Comparison of ENCODE assay signal across 14 cellular contexts in genomic region chr4:136484996-136485395, GRCh38.
"Had no signal": no experiment of that assay in that cellular context is flagged by ENCODE, and none has a peak within 500 bp of the region (broad histone marks: within the 10 kb centered on the region; RNA-seq: fewer than 3 reads in every experiment).

No MANE protein-coding gene starts in this region.

- ATAC-seq: activated naive CD4-positive, alpha-beta T cell treated with anti-CD3 and anti-CD28 coated beads, Interleukin-2, amount 50 U/mL, for 72 hours; activated T-cell treated with anti-CD3 and anti-CD28 coated beads, Interleukin-2, amount 50 U/mL, for 4 hours; left colon; naive thymus-derived CD8-positive, alpha-beta T cell; sciatic nerve; stimulated activated naive CD8-positive, alpha-beta T cell treated with anti-CD3 and anti-CD28 coated beads, Interleukin-15, Interleukin-2, amounts not matched to agents 100 U/mL and 50 U/mL, for 24 hours had no signal

- H3K27ac ChIP-seq: prostate gland had no signal

- DNase-seq: activated CD4-positive, alpha-beta memory T cell treated with anti-CD3 and anti-CD28 coated beads for 36 hours; activated CD4-positive, alpha-beta T cell treated with anti-CD3 and anti-CD28 coated beads for 1 hour; activated effector memory CD4-positive, alpha-beta T cell treated with anti-CD3 and anti-CD28 coated beads, Interleukin-2, amount 50 U/mL, for 16 hours; activated T-cell treated with anti-CD3 and anti-CD28 coated beads, Interleukin-2, amount 50 U/mL, for 4 hours; hippocampal formation; left colon; naive thymus-derived CD8-positive, alpha-beta T cell; occipital lobe; stimulated activated CD8-positive, alpha-beta memory T cell treated with anti-CD3 and anti-CD28 coated beads, Interleukin-4, amount 100 ng/mL, for 48 hours; stimulated activated naive CD8-positive, alpha-beta T cell treated with anti-CD3 and anti-CD28 coated beads, Interleukin-15, Interleukin-2, amounts not matched to agents 100 U/mL and 50 U/mL, for 24 hours; SW 1271 had no signal
